27 cellular contexts compared by ENCODE assay signal in the genomic region with DNA sequence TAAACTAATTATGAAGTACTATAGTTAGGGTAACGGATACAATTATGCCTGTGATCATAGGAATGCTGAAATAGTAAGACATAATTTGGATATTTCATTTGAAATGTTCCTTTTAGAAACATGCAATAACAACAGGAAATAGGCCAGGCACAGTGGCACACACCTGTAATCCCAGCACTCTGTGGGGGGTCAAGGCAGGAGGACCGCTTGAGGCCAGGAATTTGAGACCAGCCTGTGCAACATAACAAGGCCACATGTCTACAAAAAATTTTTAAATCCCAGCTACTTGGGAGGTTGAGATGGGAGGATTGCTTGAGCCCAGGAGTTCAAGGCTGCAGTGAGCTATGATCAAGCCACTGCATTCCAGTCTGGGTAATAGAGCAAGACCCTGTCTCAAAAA.
"Had no signal": no experiment of that assay in that cellular context is flagged by ENCODE, and none has a peak within 500 bp of the region (broad histone marks: within the 10 kb centered on the region; RNA-seq: fewer than 3 reads in every experiment).

No MANE protein-coding gene starts in this region.

- H3K27me3 Mint-ChIP-seq: progenitor cell of endocrine pancreas; stimulated activated naive B cell treated with anti-CD40 and anti-IgM and Interleukin-4, amounts not matched to agents 10 μg/mL and 1 μg/mL and 100 μg/mL, for 72 hours; stimulated activated naive CD8-positive, alpha-beta T cell treated with anti-CD3 and anti-CD28 coated beads, Interleukin-15, Interleukin-2, amounts not matched to agents 100 ng/mL and 50 ng/mL, for 24 hours had no signal

- DNase-seq: occipital lobe; ovary; posterior cingulate gyrus; psoas muscle; right cardiac atrium; right lobe of liver; sigmoid colon; small intestine; stimulated activated CD4-positive, alpha-beta T cell treated with anti-CD3 and anti-CD28 coated beads, Interleukin-15, amount 100 ng/mL, for 24 hours; stimulated activated CD4-positive, alpha-beta T cell treated with anti-CD3 and anti-CD28 coated beads, Interleukin-2, amount 100 ng/mL, for 24 hours; stimulated activated CD4-positive, alpha-beta T cell treated with anti-CD3 and anti-CD28 coated beads, Interleukin-2, amount 100 ng/mL, for 48 hours; stimulated activated CD4-positive, alpha-beta T cell treated with anti-CD3 and anti-CD28 coated beads, Interleukin-4, amount 100 ng/mL, for 24 hours; stimulated activated naive B cell treated with anti-CD40 and anti-IgM and Interleukin-4, amounts not matched to agents 10 μg/mL and 1 μg/mL and 100 μg/mL, for 72 hours; stimulated activated naive CD4-positive, alpha-beta T cell treated with Interleukin-2 at 50 U/mL for 16 hours; stomach; thyroid gland; trophoblast cell; upper lobe of left lung had no signal

- H3K4me1 ChIP-seq: neural progenitor cell, parathyroid adenoma, psoas muscle, right lobe of liver, sigmoid colon, stomach, thyroid gland, tibial nerve, upper lobe of left lung, vagina had no signal

- H3K79me2 ChIP-seq: parathyroid adenoma had no signal

- ATAC-seq: psoas muscle; right cardiac atrium; right lobe of liver; stimulated activated effector memory CD8-positive, alpha-beta T cell treated with anti-CD3 and anti-CD28 coated beads, Interleukin-12 subunit alpha, Interleukin-12 subunit beta, amount 100 ng/mL, for 72 hours; stimulated activated naive B cell treated with anti-CD40 and anti-IgM and Interleukin-4, amounts not matched to agents 10 μg/mL and 1 μg/mL and 100 μg/mL, for 72 hours had no signal

- H3K4me3 Mint-ChIP-seq: nephron; neural progenitor cell; stimulated activated effector memory CD8-positive, alpha-beta T cell treated with anti-CD3 and anti-CD28 coated beads, Interleukin-12 subunit alpha, Interleukin-12 subunit beta, amount 100 ng/mL, for 72 hours; stimulated activated naive B cell treated with anti-CD40 and anti-IgM and Interleukin-4, amounts not matched to agents 10 μg/mL and 1 μg/mL and 100 μg/mL, for 72 hours; stimulated activated naive CD8-positive, alpha-beta T cell treated with anti-CD3 and anti-CD28 coated beads, Interleukin-15, Interleukin-2, amounts not matched to agents 100 ng/mL and 50 ng/mL, for 24 hours had no signal

- H3K36me3 ChIP-seq: neural progenitor cell, ovary, right lobe of liver, sigmoid colon, thoracic aorta, thyroid gland, tibial nerve, upper lobe of left lung, vagina had no signal

- H3K27me3 ChIP-seq: neural progenitor cell, ovary, right lobe of liver, sigmoid colon, stomach, thyroid gland, tibial nerve, upper lobe of left lung, vagina had no signal

- H3K9ac ChIP-seq: neural progenitor cell, parathyroid adenoma had no signal

- H3K36me3 Mint-ChIP-seq: neural progenitor cell; stimulated activated effector memory CD8-positive, alpha-beta T cell treated with anti-CD3 and anti-CD28 coated beads, Interleukin-12 subunit alpha, Interleukin-12 subunit beta, amount 100 ng/mL, for 72 hours had no signal

- H3K4me2 ChIP-seq: neural progenitor cell had no signal

- H3K27ac Mint-ChIP-seq: nephron; neural progenitor cell; progenitor cell of endocrine pancreas; stimulated activated effector memory CD8-positive, alpha-beta T cell treated with anti-CD3 and anti-CD28 coated beads, Interleukin-12 subunit alpha, Interleukin-12 subunit beta, amount 100 ng/mL, for 72 hours; stimulated activated naive B cell treated with anti-CD40 and anti-IgM and Interleukin-4, amounts not matched to agents 10 μg/mL and 1 μg/mL and 100 μg/mL, for 72 hours; stimulated activated naive CD8-positive, alpha-beta T cell treated with anti-CD3 and anti-CD28 coated beads, Interleukin-15, Interleukin-2, amounts not matched to agents 100 ng/mL and 50 ng/mL, for 24 hours had no signal

- H3K4me3 ChIP-seq: neural progenitor cell, ovary, psoas muscle, right lobe of liver, sigmoid colon, stomach, thoracic aorta, thyroid gland, tibial nerve, upper lobe of left lung, vagina had no signal

- H3K4me1 Mint-ChIP-seq: nephron; stimulated activated effector memory CD8-positive, alpha-beta T cell treated with anti-CD3 and anti-CD28 coated beads, Interleukin-12 subunit alpha, Interleukin-12 subunit beta, amount 100 ng/mL, for 72 hours; stimulated activated naive B cell treated with anti-CD40 and anti-IgM and Interleukin-4, amounts not matched to agents 10 μg/mL and 1 μg/mL and 100 μg/mL, for 72 hours had no signal

- H3K9me3 Mint-ChIP-seq: nephron; neural progenitor cell; stimulated activated effector memory CD8-positive, alpha-beta T cell treated with anti-CD3 and anti-CD28 coated beads, Interleukin-12 subunit alpha, Interleukin-12 subunit beta, amount 100 ng/mL, for 72 hours; stimulated activated naive B cell treated with anti-CD40 and anti-IgM and Interleukin-4, amounts not matched to agents 10 μg/mL and 1 μg/mL and 100 μg/mL, for 72 hours; stimulated activated naive CD8-positive, alpha-beta T cell treated with anti-CD3 and anti-CD28 coated beads, Interleukin-15, Interleukin-2, amounts not matched to agents 100 ng/mL and 50 ng/mL, for 24 hours had no signal

- H3K9me3 ChIP-seq: ovary, psoas muscle, right lobe of liver, sigmoid colon, stomach, thoracic aorta, thyroid gland, tibial nerve, upper lobe of left lung, vagina had no signal

- H3K27ac ChIP-seq: neural progenitor cell, ovary, parathyroid adenoma, psoas muscle, right lobe of liver, sigmoid colon, stomach, thoracic aorta, thyroid gland, tibial nerve, upper lobe of left lung, vagina had no signal
